9 cellular contexts compared by ENCODE assay signal in the genomic region with DNA sequence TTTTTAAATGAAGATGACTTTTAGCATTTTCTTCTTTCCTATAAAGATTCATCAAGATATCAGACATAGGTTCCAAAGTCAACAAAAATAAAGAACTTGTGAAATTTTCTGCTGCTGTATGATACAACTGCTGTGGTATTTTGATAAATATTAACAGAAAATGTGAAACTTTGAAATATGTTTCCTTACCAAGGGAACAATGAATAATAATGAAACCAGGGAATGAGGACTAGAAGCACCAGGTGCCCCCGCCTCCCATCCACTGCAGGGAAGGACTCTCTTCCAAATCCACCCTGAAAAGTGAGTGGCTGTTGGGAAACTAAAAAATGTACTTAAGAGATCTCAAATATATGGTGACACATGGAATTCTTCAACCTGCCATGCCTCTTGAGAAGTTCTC.
"Had no signal": no experiment of that assay in that cellular context is flagged by ENCODE, and none has a peak within 500 bp of the region (broad histone marks: within the 10 kb centered on the region; RNA-seq: fewer than 3 reads in every experiment).

No MANE protein-coding gene starts in this region.

- H3K4me3 ChIP-seq: GM23248, HAP-1, K562 had no signal

- H3K27ac ChIP-seq: GM23248 had no signal

- ATAC-seq: HCT116, K562 had no signal

- DNase-seq: GM23248, GOT3, H7, HFFc6, IMR-90 had no signal

- FAIRE-seq: HTR-8/SVneo, K562 had no signal

- H3K36me3 ChIP-seq: HAP-1 had no signal

- H3K27ac Mint-ChIP-seq: HFFc6 had no signal

- H3K4me3 Mint-ChIP-seq: HFFc6 had no signal

- H3K9me3 ChIP-seq: HAP-1 had no signal
